Comparison of ENCODE assay signal across 8 cellular contexts in the genomic region with DNA sequence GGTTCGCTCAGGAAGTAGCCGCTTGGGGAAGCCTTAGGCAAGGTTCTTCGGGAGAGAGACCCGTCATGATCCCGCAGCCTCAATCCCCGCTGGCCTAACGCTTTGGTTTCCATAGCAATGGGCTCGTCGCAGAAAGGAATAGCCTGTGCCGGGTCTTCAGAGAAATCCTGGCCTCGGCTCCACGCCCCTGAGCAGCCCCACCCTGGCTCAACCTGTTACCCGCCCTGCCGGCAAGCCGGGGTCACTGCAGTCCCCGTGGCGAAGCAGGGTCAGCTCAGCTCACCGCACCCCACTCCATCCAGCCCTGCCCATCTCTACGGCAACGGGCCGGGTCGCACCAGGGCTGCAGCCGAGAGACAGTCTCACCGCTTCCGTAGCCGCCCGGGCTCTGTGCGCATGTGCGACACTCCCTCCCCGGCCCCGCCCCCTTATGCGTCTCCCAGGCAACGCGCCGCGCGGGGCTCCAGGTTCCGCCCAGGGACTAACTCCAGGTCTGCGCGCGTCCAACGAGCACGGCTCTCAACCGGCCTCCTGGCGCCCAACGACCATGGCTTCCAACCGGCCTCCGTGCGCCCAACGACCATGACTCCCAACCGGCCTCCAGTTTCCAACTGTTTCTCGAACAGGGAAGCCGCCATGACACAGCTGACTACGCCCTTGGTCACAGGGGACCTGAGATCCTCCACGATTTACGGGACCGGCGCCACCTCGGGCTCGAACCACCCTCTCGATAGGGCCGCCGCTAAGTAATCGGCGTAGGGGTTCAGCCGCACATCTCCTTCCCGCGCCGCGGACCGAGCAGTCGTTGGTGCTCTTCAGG. TPM values are rescaled to one million over a fixed set of nuclear protein-coding genes. Genes with fewer than 3 reads are reported as not detected.
DNase-seq lines count a peak whose midpoint lies in the region; ATAC-seq, FAIRE-seq and TF ChIP-seq lines count a peak whose summit lies in the region.

A gene (minus strand): TSS at position 390 of the 820 bp plus-strand sequence. CDS start 3,872 bp downstream, outside the sequence.

- TF ChIP-seq CTCF in right atrium auricular region (IDR thresholded peaks at IDR 0.05): peak; percentile 14 to 44
- peak; percentile 34 for TF ChIP-seq CTCF in psoas muscle (IDR thresholded peaks at IDR 0.05)

- H3K4me1 ChIP-seq in right atrium auricular region (peaks cover 0 to 15% of the 10 kb centered on the region in 2 donors), psoas muscle (peaks cover 6% of the 10 kb centered on the region)

- H3K9me3 ChIP-seq in right atrium auricular region (no peaks in the 10 kb centered on the region), psoas muscle (no peaks in the 10 kb centered on the region)

- H3K4me3 ChIP-seq in right atrium auricular region: peak within 1 kb of the TSS; percentile 59 to 90
- H3K4me3 ChIP-seq in psoas muscle: peak within 1 kb of the TSS; percentile 86

- ATAC-seq in HG02884 (IDR thresholded peaks at IDR 0.05; ENCODE audit: unreplicated experiment): peak; percentile 57
- peak; percentile 98 to 100 (median 99) for ATAC-seq in psoas muscle

- peak; percentile 98 for FAIRE-seq in urothelium cell line (lab: Jason Lieb, UNC)

- 0 to 1% (median 0%) methylated on average over 65 to 72 of the region's 72 CpGs for WGBS in psoas muscle, 3 donors

- DNase-seq in NCI-H1694 treated with DMSO at 0.1 percent for 48 hours (lab: John Stamatoyannopoulos, UW): peak; percentile 62
- DNase-seq in T-helper 2 cell: peak; percentile 87 to 91 (median 90)
- peak; percentile 58 to 95 (median 87) for DNase-seq in anterior cingulate cortex (lab: John Stamatoyannopoulos, UW)
- DNase-seq in right atrium auricular region (ENCODE audit: low spot score): peak; percentile 95
- DNase-seq in psoas muscle: peak; percentile 93 to 96
- peak; percentile 99 for DNase-seq in urothelium cell line (ENCODE audit: low spot score)

- intact Hi-C loops in psoas muscle (cut with DNase I): loop anchor here in 1 of 2 donors (5.0 kb wide), 1 partner anchor 35 kb away; no protein-coding TSS in a partner anchor

- peak within 1 kb of the TSS; percentile 30 to 70 for H3K27ac ChIP-seq in right atrium auricular region
- peak within 1 kb of the TSS; percentile 54 for H3K27ac ChIP-seq in psoas muscle

- TF ChIP-seq POLR2A in GM15510 (IDR thresholded peaks at IDR 0.05; ENCODE audit: borderline replicate concordance, extremely low read depth, insufficient read length): peak; percentile 68

- H3K27me3 ChIP-seq in right atrium auricular region: no peaks in the 10 kb centered on the region
- H3K27me3 ChIP-seq in psoas muscle (ENCODE audit: insufficient read depth in 3 of 3, low read length in 2 of 3): no peaks in the 10 kb centered on the region

- peaks cover 6% of the 10 kb centered on the region for H3K36me3 ChIP-seq in right atrium auricular region
- peaks cover 3 to 19% of the 10 kb centered on the region in 2 donors for H3K36me3 ChIP-seq in psoas muscle (ENCODE audit: insufficient read depth in 1 of 2, low read depth in 1 of 2)

RNA-seq across cellular contexts. Expression of the gene that starts here (rescaled TPM):
- total RNA-seq in right atrium auricular region: 1 to 10 TPM; 1.8 to 4.9 TPM
- total RNA-seq in psoas muscle: 1 to 10 TPM in 3 of 4 donors, under 1 TPM in 1; 0.69 to 1.6 (median 1.3) TPM
- 1 to 10 TPM in 2 of 3 donors, under 1 TPM in 1; 0.65 to 3.8 (median 1.5) TPM for polyA plus RNA-seq in psoas muscle

Comparison
In these comparisons a context has a peak if more than half of its experiments do, and no peak if none do; other contexts are left out.
1. Peak in every context shown above with its lines: DNase-seq, ATAC-seq, H3K4me3 ChIP-seq and H3K27ac ChIP-seq.